In the genomic region with DNA sequence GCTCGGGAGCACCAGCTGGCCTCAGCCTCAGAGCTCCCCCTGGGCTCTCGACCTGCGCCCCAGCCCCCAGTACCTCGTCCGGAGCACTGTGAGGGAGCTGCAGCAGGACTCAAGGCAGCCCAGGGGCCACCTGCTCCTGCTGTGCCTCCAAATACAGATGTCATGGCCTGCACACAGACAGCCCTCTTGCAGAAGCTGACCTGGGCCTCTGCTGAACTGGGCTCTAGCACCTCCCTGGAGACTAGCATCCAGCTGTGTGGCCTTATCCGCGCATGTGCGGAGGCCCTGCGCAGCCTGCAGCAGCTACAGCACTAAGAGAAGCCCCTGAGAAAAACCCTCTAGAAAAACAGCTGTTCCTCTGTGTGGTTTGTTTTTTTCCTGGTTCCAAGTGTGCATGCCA, we compare ENCODE assay signal across 9 cellular contexts. TPM values are rescaled to one million over a fixed set of nuclear protein-coding genes. Genes with fewer than 3 reads are reported as not detected.
DNase-seq lines count a peak whose midpoint lies in the region; ATAC-seq, FAIRE-seq and TF ChIP-seq lines count a peak whose summit lies in the region.
"Had no signal": no experiment of that assay in that cellular context is flagged by ENCODE, and none has a peak within 500 bp of the region (broad histone marks: within the 10 kb centered on the region; RNA-seq: fewer than 3 reads in every experiment).

No MANE protein-coding gene starts in this region.

- peak overlapping the region; percentile 98 for H3K4me2 ChIP-seq in astrocyte (ENCODE audit: low read length)

- TF ChIP-seq EP300 in tibial nerve (IDR thresholded peaks at IDR 0.05), result no peak

- no peaks in the 10 kb centered on the region for H3K9me3 ChIP-seq in astrocyte (ENCODE audit: insufficient read depth, low read depth, low read length)
- no peaks in the 10 kb centered on the region for H3K9me3 ChIP-seq in right lobe of liver
- no peaks in the 10 kb centered on the region for H3K9me3 ChIP-seq in tibial nerve

- no peak overlapping the region for H2AFZ ChIP-seq in astrocyte (ENCODE audit: low read depth, low read length)

- no peak for TF ChIP-seq POLR2A in right lobe of liver (IDR thresholded peaks at IDR 0.05)
- TF ChIP-seq POLR2A in tibial nerve (IDR thresholded peaks at IDR 0.05), result no peak

- intact Hi-C loops in right lobe of liver (cut with DNase I), result loop anchor here in 1 of 2 donors (5.0 kb wide), 1 partner anchor 34 kb away; no protein-coding TSS in a partner anchor

- TF ChIP-seq CTCF in astrocyte (IDR thresholded peaks at IDR 0.05; ENCODE audit: insufficient read depth, low read depth, low read length) (no peak), right lobe of liver (IDR thresholded peaks at IDR 0.05) (no peak), tibial nerve (IDR thresholded peaks at IDR 0.05) (no peak)

- H3K36me3 ChIP-seq in astrocyte (ENCODE audit: insufficient read depth, low read length) (no peaks in the 10 kb centered on the region), right lobe of liver (no peaks in the 10 kb centered on the region), tibial nerve (peaks cover 0 to 5% (median 0%) of the 10 kb centered on the region in 3 donors)

- DNase-seq in activated naive CD4-positive, alpha-beta T cell treated with anti-CD3 and anti-CD28 coated beads, Interleukin-2, amount 10 ng/mL, durations not matched to agents 7 days and 5 days, result no peak
- DNase-seq in activated naive CD4-positive, alpha-beta T cell treated with anti-CD3 and anti-CD28 coated beads, Interleukin-2, amount 50 U/mL, for 16 hours, result no peak
- DNase-seq in astrocyte (ENCODE audit: low read depth), result no peak
- DNase-seq in right lobe of liver, result peak in 1 of 3 donors; percentile 27
- no peak for DNase-seq in tibial nerve (ENCODE audit: low spot score in 2 of 2)
- DNase-seq in NK-92 treated with Interleukin-12 subunit alpha and Interleukin-12 subunit beta, amount 100 ng/mL, for 24 hours (lab: John Stamatoyannopoulos, UW), result no peak
- no peak for DNase-seq in NCI-H526 treated with DMSO at 0.1 percent for 48 hours (lab: John Stamatoyannopoulos, UW)
- no peak for DNase-seq in epidermal melanocyte (ENCODE audit: insufficient read length, low spot score)
- DNase-seq: activated CD4-positive, alpha-beta T cell treated with anti-CD3 and anti-CD28 coated beads for 1 hour had no signal

- H3K27ac Mint-ChIP-seq in activated naive CD4-positive, alpha-beta T cell treated with anti-CD3 and anti-CD28 coated beads, Interleukin-2, amount 10 ng/mL, durations not matched to agents 7 days and 5 days, result peak overlapping the region; percentile 98
- peak overlapping the region; percentile 85 for H3K27ac Mint-ChIP-seq in astrocyte (ENCODE audit: unreplicated experiment)

- CTCF ChIA-PET in activated naive CD4-positive, alpha-beta T cell treated with anti-CD3 and anti-CD28 coated beads, Interleukin-2, amount 10 ng/mL, durations not matched to agents 7 days and 5 days (lab: Charles Lee), result interaction anchor here (0.6 to 5.6 kb wide), 11 partner anchors 11 to 49 kb away, joined by 3 to 95 read pairs (median 9); no protein-coding TSS in a partner anchor

- H3K36me3 Mint-ChIP-seq in activated naive CD4-positive, alpha-beta T cell treated with anti-CD3 and anti-CD28 coated beads, Interleukin-2, amount 10 ng/mL, durations not matched to agents 7 days and 5 days, result peaks cover 29% of the 10 kb centered on the region
- H3K36me3 Mint-ChIP-seq in astrocyte (ENCODE audit: low read depth, unreplicated experiment), result peaks cover 2% of the 10 kb centered on the region

- H3K27me3 ChIP-seq in astrocyte (ENCODE audit: insufficient read depth, low read length) (no peaks in the 10 kb centered on the region), right lobe of liver (no peaks in the 10 kb centered on the region), tibial nerve (no peaks in the 10 kb centered on the region)

- peaks cover 30% of the 10 kb centered on the region for H4K20me1 ChIP-seq in astrocyte (ENCODE audit: insufficient read depth, low read length)

- peaks cover 64% of the 10 kb centered on the region for H3K4me1 Mint-ChIP-seq in activated naive CD4-positive, alpha-beta T cell treated with anti-CD3 and anti-CD28 coated beads, Interleukin-2, amount 10 ng/mL, durations not matched to agents 7 days and 5 days
- H3K4me1 Mint-ChIP-seq in astrocyte (ENCODE audit: low read depth, unreplicated experiment), result peaks cover 30% of the 10 kb centered on the region

- H3K27ac ChIP-seq in astrocyte (ENCODE audit: low read depth, low read length), result peak overlapping the region; percentile 37
- H3K27ac ChIP-seq in right lobe of liver, result peak overlapping the region in 1 of 3 donors; percentile 83
- peak overlapping the region; percentile 86 to 95 (median 91) for H3K27ac ChIP-seq in tibial nerve

- peaks cover 8% of the 10 kb centered on the region for H3K27me3 Mint-ChIP-seq in activated naive CD4-positive, alpha-beta T cell treated with anti-CD3 and anti-CD28 coated beads, Interleukin-2, amount 10 ng/mL, durations not matched to agents 7 days and 5 days
- H3K27me3 Mint-ChIP-seq in astrocyte (ENCODE audit: low read depth, unreplicated experiment), result no peaks in the 10 kb centered on the region

- H3K4me3 Mint-ChIP-seq in activated naive CD4-positive, alpha-beta T cell treated with anti-CD3 and anti-CD28 coated beads, Interleukin-2, amount 10 ng/mL, durations not matched to agents 7 days and 5 days, result peak overlapping the region; percentile 93
- peak overlapping the region; percentile 98 for H3K4me3 Mint-ChIP-seq in astrocyte (ENCODE audit: unreplicated experiment)

- H3K4me3 ChIP-seq in astrocyte (ENCODE audit: insufficient read depth, low read depth, low read length), result peak overlapping the region; percentile 91
- peak overlapping the region; percentile 86 to 99 (median 93) for H3K4me3 ChIP-seq in right lobe of liver
- H3K4me3 ChIP-seq in tibial nerve, result peak overlapping the region; percentile 61 to 88 (median 71)

- ATAC-seq in right lobe of liver, result no peak

- H3K9ac ChIP-seq in astrocyte (ENCODE audit: low read length), result peak overlapping the region; percentile 91

- H3K79me2 ChIP-seq in astrocyte (ENCODE audit: insufficient read depth, low read length), result peaks cover 58% of the 10 kb centered on the region

- peaks cover 53% of the 10 kb centered on the region for H3K4me1 ChIP-seq in astrocyte (ENCODE audit: insufficient read depth, low read length)
- H3K4me1 ChIP-seq in right lobe of liver, result peaks cover 0 to 54% (median 20%) of the 10 kb centered on the region in 4 donors
- H3K4me1 ChIP-seq in tibial nerve, result peaks cover 0 to 80% (median 57%) of the 10 kb centered on the region in 4 donors

- FAIRE-seq in astrocyte (lab: Jason Lieb, UNC), result no peak

- no CpG with 5 or more reads among the region's 9 CpGs for WGBS in right lobe of liver (ENCODE audit: insufficient coverage, low coverage, low lambda C conversion rate, missing lambda C conversion rate)
- 53% methylated on average over 6 to 9 of the region's 9 CpGs for WGBS in tibial nerve, 2 donors

- no peaks in the 10 kb centered on the region for H3K9me3 Mint-ChIP-seq in activated naive CD4-positive, alpha-beta T cell treated with anti-CD3 and anti-CD28 coated beads, Interleukin-2, amount 10 ng/mL, durations not matched to agents 7 days and 5 days
- H3K9me3 Mint-ChIP-seq in astrocyte (ENCODE audit: unreplicated experiment), result no peaks in the 10 kb centered on the region

RNA-seq across cellular contexts. Expression of a gene that starts 0.9 kb away (rescaled TPM):
- total RNA-seq in astrocyte, result 45.2 and 47.5 TPM in 2 replicates
- total RNA-seq in right lobe of liver, result 10 to 100 TPM; 12.8 to 20.6 (median 14.6) TPM
- 10 to 100 TPM; 40.8 to 55.3 (median 44.6) TPM for total RNA-seq in tibial nerve

RNA-seq across cellular contexts. Expression of a gene that starts 1.1 kb away (rescaled TPM):
- total RNA-seq in astrocyte, result 40.4 and 45.1 TPM in 2 replicates
- total RNA-seq in right lobe of liver, result 10 to 100 TPM; 11.6 to 43.2 (median 16.5) TPM
- total RNA-seq in tibial nerve, result 10 to 100 TPM; 49.6 to 70.8 (median 56.5) TPM

RNA-seq across cellular contexts. Expression of a gene that starts 4.4 kb away (rescaled TPM):
- 9.4 and 10.1 TPM in 2 replicates for total RNA-seq in astrocyte
- total RNA-seq in right lobe of liver, result 10 to 100 TPM; 10.0 to 29.9 (median 13.7) TPM
- total RNA-seq in tibial nerve, result 100 to 1,000 TPM in 3 of 4 donors, 10 to 100 TPM in 1; 87.3 to 186 (median 110) TPM

RNA-seq across cellular contexts. Expression of a gene that starts 13.3 kb away (rescaled TPM):
- 33.2 and 36.5 TPM in 2 replicates for total RNA-seq in astrocyte
- total RNA-seq in right lobe of liver, result 10 to 100 TPM; 26.6 to 94.1 (median 46.8) TPM
- 100 to 1,000 TPM; 236 to 476 (median 386) TPM for total RNA-seq in tibial nerve

RNA-seq across cellular contexts. Expression of a gene that starts 24.2 kb away (rescaled TPM):
- total RNA-seq in astrocyte, result 0.84 TPM in 1 of 2 replicates, not detected in the other
- under 1 TPM in 1 of 6 experiments, not detected in 5; 0.31 TPM for total RNA-seq in right lobe of liver
- total RNA-seq in tibial nerve, result 1 to 10 TPM in 2 of 4 donors, under 1 TPM in 1, not detected in 1; 0.63 to 3.3 (median 1.2) TPM
